1 cellular context compared by ENCODE assay signal in the genomic region with DNA sequence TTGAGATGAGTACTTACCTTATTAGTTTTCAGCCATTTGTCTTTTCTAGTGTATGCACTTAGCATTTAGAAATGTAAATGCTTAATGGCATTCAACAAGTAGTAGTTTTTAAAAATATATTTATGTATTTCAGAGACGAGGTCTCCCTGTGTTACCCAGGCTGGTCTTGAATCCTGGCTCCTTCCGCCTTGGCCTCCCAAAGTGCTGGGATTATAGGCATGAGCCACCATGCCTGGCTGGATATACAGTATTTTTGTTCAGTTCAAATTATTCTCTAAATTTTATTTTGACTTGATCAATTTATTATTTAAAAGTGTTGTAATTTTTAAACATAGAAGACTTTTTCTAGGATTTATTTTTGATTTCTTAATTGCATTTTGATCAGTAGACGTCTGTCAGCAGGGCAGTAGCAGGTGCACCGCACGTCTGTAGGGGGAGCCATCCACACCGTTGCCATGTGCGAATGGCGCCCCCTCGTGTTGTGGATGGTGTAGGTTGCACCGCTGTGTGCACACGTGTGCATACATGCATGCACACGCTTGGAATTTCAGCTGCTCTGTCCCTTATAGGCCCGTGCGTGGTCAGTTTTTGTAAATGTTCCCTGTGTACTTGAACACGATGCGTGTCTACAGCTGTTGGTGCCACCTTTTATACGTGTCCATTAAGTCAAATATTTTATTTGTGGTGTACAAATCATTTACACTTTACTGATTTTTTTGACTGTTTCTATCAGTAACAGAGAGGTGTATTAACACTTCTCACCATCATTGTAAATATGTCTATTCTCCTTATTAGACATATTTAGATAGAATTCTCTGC.
TF ChIP-seq lines count a peak whose summit lies in the region.

No MANE protein-coding gene starts in this region.

TF ChIP-seq in HepG2, 621 proteins besides CTCF, POLR2A, EP300 and RAD21 (continued from another document and continues in another):
- TF ChIP-seq ZFP91 (CRISPR knock-in tag; IDR thresholded peaks at IDR 0.05; ENCODE audit: borderline replicate concordance) (peak; percentile 69; the same call in 1 of the 2 replicates), TAF15 (IDR thresholded peaks at IDR 0.05; ENCODE audit: low read depth, low read length, poor library complexity, severe bottlenecking) (no peak), JUND (CRISPR knock-in tag; IDR thresholded peaks at IDR 0.05) (peak; percentile 79; the same call in 1 of the 2 replicates), SMYD3 (CRISPR knock-in tag; IDR thresholded peaks at IDR 0.05) (no peak; the same call in 1 of the 2 replicates), ZNF549 (CRISPR knock-in tag; IDR thresholded peaks at IDR 0.05) (no peak), ZNF557 (CRISPR knock-in tag; IDR thresholded peaks at IDR 0.05) (no peak), KLF11 (CRISPR knock-in tag; IDR thresholded peaks at IDR 0.05) (no peak), ZSCAN31 (CRISPR knock-in tag; IDR thresholded peaks at IDR 0.05; ENCODE audit: low read depth) (no peak), GLI4 (CRISPR knock-in tag; IDR thresholded peaks at IDR 0.05; ENCODE audit: borderline replicate concordance) (no peak), ZNF24 (IDR thresholded peaks at IDR 0.05) (peak; percentile 78), ATAD3A (CRISPR knock-in tag; IDR thresholded peaks at IDR 0.05) (no peak), SRF (IDR thresholded peaks at IDR 0.05; ENCODE audit: low read depth, low read length) (peak; percentile 65; the same call in 1 of the 2 replicates), AGO1 (IDR thresholded peaks at IDR 0.05; ENCODE audit: low read depth, low read length, poor library complexity, severe bottlenecking) (no peak), CHCHD3 (CRISPR knock-in tag; IDR thresholded peaks at IDR 0.05) (no peak), ZNF30 (CRISPR knock-in tag; IDR thresholded peaks at IDR 0.05) (no peak), GABPA (IDR thresholded peaks at IDR 0.05; ENCODE audit: low read depth, low read length) (no peak), GABPA (CRISPR knock-in tag; IDR thresholded peaks at IDR 0.05; ENCODE audit: low read depth) (no peak), RFXANK (CRISPR knock-in tag; IDR thresholded peaks at IDR 0.05) (peak; percentile 87), SP140L (CRISPR knock-in tag; IDR thresholded peaks at IDR 0.05; ENCODE audit: borderline replicate concordance) (no peak), NCOA2 (CRISPR knock-in tag; IDR thresholded peaks at IDR 0.05) (0 out of 2 replicates have a peak, but pooled peaks have one; percentile 47), RFX5 (IDR thresholded peaks at IDR 0.05; ENCODE audit: low read depth, low read length) (no peak), ZSCAN20 (CRISPR knock-in tag; IDR thresholded peaks at IDR 0.05; ENCODE audit: borderline replicate concordance) (no peak), ZNF292 (CRISPR knock-in tag; IDR thresholded peaks at IDR 0.05; ENCODE audit: borderline replicate concordance, low read depth) (no peak), ZNF235 (CRISPR knock-in tag; IDR thresholded peaks at IDR 0.05; ENCODE audit: borderline replicate concordance) (no peak), KLF16 (CRISPR knock-in tag; IDR thresholded peaks at IDR 0.05) (peak in 1 of 2 experiments; percentile 65; a peak in 1 of 4 replicates), IKZF4 (CRISPR knock-in tag; IDR thresholded peaks at IDR 0.05; ENCODE audit: borderline replicate concordance, low read depth, not compliant biosample characterization) (no peak), ELF1 (CRISPR knock-in tag; IDR thresholded peaks at IDR 0.05) (no peak), PBX3 (CRISPR knock-in tag; IDR thresholded peaks at IDR 0.05; ENCODE audit: borderline replicate concordance) (no peak), POLR2AphosphoS5 (IDR thresholded peaks at IDR 0.05; ENCODE audit: low read depth, low read length) (no peak), HNRNPH1 (optimal IDR thresholded peaks at IDR 0.05; ENCODE audit: low read depth, low read length) (no peak), ZNF605 (CRISPR knock-in tag; IDR thresholded peaks at IDR 0.05) (peak; percentile 54; the same call in 1 of the 2 replicates), ZNF607 (CRISPR knock-in tag; IDR thresholded peaks at IDR 0.05; ENCODE audit: borderline replicate concordance) (no peak), ZNF17 (CRISPR knock-in tag; IDR thresholded peaks at IDR 0.05) (no peak), IRF9 (CRISPR knock-in tag; IDR thresholded peaks at IDR 0.05; ENCODE audit: borderline replicate concordance) (0 out of 2 replicates have a peak, but pooled peaks have one; percentile 73), U2AF2 (IDR thresholded peaks at IDR 0.05; ENCODE audit: low read depth, low read length) (no peak), ZNF234 (CRISPR knock-in tag; conservative IDR thresholded peaks at IDR 0.05) (no peak), ZNF598 (CRISPR knock-in tag; IDR thresholded peaks at IDR 0.05; ENCODE audit: borderline replicate concordance) (peak; percentile 73; the same call in 1 of the 2 replicates), HDAC6 (IDR thresholded peaks at IDR 0.05; ENCODE audit: low read depth, low read length) (no peak), BRCA1 (CRISPR knock-in tag; IDR thresholded peaks at IDR 0.05) (no peak), KLF13 (CRISPR knock-in tag; IDR thresholded peaks at IDR 0.05) (no peak), LCORL (IDR thresholded peaks at IDR 0.05) (no peak), LCORL (CRISPR knock-in tag; IDR thresholded peaks at IDR 0.05) (peak; percentile 33; the same call in 1 of the 2 replicates), ZNF713 (CRISPR knock-in tag; IDR thresholded peaks at IDR 0.05) (no peak), JUNB (CRISPR knock-in tag; IDR thresholded peaks at IDR 0.05; ENCODE audit: borderline replicate concordance) (no peak), HDAC2 (CRISPR knock-in tag; IDR thresholded peaks at IDR 0.05) (peak; percentile 87)
- TF ChIP-seq, protein P1, sequence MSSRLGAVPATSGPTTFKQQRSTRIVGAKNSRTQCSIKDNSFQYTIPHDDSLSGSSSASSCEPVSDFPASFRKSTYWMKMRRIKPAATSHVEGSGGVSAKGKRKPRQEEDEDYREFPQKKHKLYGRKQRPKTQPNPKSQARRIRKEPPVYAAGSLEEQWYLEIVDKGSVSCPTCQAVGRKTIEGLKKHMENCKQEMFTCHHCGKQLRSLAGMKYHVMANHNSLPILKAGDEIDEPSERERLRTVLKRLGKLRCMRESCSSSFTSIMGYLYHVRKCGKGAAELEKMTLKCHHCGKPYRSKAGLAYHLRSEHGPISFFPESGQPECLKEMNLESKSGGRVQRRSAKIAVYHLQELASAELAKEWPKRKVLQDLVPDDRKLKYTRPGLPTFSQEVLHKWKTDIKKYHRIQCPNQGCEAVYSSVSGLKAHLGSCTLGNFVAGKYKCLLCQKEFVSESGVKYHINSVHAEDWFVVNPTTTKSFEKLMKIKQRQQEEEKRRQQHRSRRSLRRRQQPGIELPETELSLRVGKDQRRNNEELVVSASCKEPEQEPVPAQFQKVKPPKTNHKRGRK (CRISPR knock-in tag; IDR thresholded peaks at IDR 0.05): peak; percentile 63; the same call in 1 of the 2 replicates
- TF ChIP-seq, protein P2, sequence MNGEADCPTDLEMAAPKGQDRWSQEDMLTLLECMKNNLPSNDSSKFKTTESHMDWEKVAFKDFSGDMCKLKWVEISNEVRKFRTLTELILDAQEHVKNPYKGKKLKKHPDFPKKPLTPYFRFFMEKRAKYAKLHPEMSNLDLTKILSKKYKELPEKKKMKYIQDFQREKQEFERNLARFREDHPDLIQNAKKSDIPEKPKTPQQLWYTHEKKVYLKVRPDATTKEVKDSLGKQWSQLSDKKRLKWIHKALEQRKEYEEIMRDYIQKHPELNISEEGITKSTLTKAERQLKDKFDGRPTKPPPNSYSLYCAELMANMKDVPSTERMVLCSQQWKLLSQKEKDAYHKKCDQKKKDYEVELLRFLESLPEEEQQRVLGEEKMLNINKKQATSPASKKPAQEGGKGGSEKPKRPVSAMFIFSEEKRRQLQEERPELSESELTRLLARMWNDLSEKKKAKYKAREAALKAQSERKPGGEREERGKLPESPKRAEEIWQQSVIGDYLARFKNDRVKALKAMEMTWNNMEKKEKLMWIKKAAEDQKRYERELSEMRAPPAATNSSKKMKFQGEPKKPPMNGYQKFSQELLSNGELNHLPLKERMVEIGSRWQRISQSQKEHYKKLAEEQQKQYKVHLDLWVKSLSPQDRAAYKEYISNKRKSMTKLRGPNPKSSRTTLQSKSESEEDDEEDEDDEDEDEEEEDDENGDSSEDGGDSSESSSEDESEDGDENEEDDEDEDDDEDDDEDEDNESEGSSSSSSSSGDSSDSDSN (CRISPR knock-in tag; IDR thresholded peaks at IDR 0.05): no peak
- TF ChIP-seq, protein P3, sequence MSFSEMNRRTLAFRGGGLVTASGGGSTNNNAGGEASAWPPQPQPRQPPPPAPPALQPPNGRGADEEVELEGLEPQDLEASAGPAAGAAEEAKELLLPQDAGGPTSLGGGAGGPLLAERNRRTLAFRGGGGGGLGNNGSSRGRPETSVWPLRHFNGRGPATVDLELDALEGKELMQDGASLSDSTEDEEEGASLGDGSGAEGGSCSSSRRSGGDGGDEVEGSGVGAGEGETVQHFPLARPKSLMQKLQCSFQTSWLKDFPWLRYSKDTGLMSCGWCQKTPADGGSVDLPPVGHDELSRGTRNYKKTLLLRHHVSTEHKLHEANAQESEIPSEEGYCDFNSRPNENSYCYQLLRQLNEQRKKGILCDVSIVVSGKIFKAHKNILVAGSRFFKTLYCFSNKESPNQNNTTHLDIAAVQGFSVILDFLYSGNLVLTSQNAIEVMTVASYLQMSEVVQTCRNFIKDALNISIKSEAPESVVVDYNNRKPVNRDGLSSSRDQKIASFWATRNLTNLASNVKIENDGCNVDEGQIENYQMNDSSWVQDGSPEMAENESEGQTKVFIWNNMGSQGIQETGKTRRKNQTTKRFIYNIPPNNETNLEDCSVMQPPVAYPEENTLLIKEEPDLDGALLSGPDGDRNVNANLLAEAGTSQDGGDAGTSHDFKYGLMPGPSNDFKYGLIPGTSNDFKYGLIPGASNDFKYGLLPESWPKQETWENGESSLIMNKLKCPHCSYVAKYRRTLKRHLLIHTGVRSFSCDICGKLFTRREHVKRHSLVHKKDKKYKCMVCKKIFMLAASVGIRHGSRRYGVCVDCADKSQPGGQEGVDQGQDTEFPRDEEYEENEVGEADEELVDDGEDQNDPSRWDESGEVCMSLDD (CRISPR knock-in tag; IDR thresholded peaks at IDR 0.05; ENCODE audit: borderline replicate concordance): no peak
- TF ChIP-seq, protein P4, sequence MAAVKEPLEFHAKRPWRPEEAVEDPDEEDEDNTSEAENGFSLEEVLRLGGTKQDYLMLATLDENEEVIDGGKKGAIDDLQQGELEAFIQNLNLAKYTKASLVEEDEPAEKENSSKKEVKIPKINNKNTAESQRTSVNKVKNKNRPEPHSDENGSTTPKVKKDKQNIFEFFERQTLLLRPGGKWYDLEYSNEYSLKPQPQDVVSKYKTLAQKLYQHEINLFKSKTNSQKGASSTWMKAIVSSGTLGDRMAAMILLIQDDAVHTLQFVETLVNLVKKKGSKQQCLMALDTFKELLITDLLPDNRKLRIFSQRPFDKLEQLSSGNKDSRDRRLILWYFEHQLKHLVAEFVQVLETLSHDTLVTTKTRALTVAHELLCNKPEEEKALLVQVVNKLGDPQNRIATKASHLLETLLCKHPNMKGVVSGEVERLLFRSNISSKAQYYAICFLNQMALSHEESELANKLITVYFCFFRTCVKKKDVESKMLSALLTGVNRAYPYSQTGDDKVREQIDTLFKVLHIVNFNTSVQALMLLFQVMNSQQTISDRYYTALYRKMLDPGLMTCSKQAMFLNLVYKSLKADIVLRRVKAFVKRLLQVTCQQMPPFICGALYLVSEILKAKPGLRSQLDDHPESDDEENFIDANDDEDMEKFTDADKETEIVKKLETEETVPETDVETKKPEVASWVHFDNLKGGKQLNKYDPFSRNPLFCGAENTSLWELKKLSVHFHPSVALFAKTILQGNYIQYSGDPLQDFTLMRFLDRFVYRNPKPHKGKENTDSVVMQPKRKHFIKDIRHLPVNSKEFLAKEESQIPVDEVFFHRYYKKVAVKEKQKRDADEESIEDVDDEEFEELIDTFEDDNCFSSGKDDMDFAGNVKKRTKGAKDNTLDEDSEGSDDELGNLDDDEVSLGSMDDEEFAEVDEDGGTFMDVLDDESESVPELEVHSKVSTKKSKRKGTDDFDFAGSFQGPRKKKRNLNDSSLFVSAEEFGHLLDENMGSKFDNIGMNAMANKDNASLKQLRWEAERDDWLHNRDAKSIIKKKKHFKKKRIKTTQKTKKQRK (IDR thresholded peaks at IDR 0.05; ENCODE audit: low read length): no peak
- TF ChIP-seq, protein P5, sequence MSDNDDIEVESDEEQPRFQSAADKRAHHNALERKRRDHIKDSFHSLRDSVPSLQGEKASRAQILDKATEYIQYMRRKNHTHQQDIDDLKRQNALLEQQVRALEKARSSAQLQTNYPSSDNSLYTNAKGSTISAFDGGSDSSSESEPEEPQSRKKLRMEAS (IDR thresholded peaks at IDR 0.05): peak; percentile 97
- TF ChIP-seq, protein P6, sequence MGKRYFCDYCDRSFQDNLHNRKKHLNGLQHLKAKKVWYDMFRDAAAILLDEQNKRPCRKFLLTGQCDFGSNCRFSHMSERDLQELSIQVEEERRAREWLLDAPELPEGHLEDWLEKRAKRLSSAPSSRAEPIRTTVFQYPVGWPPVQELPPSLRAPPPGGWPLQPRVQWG (CRISPR knock-in tag; IDR thresholded peaks at IDR 0.05; ENCODE audit: borderline replicate concordance, low read depth): no peak
